1 cellular context compared by ENCODE assay signal in the genomic region with DNA sequence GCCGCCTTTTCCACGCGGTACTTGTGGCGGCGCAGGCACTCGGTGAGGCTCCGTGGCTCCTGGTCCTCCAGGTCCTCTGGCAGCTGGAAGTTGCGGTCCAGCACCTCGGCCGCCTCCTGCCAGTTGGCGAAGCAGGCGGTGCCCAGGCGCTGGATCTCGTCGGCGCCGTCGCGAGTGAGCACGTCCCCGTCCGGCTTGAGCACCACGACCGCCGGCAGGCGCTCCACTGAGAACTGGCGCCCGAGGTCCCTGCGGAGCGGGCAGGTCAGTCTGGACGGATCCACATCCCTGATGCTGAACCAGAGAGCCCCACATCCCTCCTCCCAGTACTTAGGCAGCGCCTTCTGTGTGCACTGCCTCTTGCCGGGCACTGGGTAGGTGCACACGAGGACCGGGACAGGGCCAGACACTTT.
TF ChIP-seq lines count a peak whose summit lies in the region.

No MANE protein-coding gene starts in this region.

TF ChIP-seq in WTC11, 78 proteins besides CTCF, POLR2A, EP300 and RAD21 (continued from another document):
- TF ChIP-seq, protein P1, sequence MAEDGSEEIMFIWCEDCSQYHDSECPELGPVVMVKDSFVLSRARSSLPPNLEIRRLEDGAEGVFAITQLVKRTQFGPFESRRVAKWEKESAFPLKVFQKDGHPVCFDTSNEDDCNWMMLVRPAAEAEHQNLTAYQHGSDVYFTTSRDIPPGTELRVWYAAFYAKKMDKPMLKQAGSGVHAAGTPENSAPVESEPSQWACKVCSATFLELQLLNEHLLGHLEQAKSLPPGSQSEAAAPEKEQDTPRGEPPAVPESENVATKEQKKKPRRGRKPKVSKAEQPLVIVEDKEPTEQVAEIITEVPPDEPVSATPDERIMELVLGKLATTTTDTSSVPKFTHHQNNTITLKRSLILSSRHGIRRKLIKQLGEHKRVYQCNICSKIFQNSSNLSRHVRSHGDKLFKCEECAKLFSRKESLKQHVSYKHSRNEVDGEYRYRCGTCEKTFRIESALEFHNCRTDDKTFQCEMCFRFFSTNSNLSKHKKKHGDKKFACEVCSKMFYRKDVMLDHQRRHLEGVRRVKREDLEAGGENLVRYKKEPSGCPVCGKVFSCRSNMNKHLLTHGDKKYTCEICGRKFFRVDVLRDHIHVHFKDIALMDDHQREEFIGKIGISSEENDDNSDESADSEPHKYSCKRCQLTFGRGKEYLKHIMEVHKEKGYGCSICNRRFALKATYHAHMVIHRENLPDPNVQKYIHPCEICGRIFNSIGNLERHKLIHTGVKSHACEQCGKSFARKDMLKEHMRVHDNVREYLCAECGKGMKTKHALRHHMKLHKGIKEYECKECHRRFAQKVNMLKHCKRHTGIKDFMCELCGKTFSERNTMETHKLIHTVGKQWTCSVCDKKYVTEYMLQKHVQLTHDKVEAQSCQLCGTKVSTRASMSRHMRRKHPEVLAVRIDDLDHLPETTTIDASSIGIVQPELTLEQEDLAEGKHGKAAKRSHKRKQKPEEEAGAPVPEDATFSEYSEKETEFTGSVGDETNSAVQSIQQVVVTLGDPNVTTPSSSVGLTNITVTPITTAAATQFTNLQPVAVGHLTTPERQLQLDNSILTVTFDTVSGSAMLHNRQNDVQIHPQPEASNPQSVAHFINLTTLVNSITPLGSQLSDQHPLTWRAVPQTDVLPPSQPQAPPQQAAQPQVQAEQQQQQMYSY (CRISPR knock-in tag; IDR thresholded peaks at IDR 0.05) = no peak
- TF ChIP-seq FOXP4 (CRISPR knock-in tag; IDR thresholded peaks at IDR 0.05) (no peak), CREM (CRISPR knock-in tag; IDR thresholded peaks at IDR 0.05) (no peak), ZNF423 (CRISPR knock-in tag; IDR thresholded peaks at IDR 0.05) (no peak), AR (CRISPR knock-in tag; IDR thresholded peaks at IDR 0.05) (no peak), CREB1 (CRISPR knock-in tag; IDR thresholded peaks at IDR 0.05) (no peak), ETV6 (CRISPR knock-in tag; IDR thresholded peaks at IDR 0.05) (no peak), TEAD1 (CRISPR knock-in tag; IDR thresholded peaks at IDR 0.05) (no peak), RORB (CRISPR knock-in tag; IDR thresholded peaks at IDR 0.05) (no peak), TP53 (CRISPR knock-in tag; IDR thresholded peaks at IDR 0.05) (no peak)
- TF ChIP-seq, protein P2, sequence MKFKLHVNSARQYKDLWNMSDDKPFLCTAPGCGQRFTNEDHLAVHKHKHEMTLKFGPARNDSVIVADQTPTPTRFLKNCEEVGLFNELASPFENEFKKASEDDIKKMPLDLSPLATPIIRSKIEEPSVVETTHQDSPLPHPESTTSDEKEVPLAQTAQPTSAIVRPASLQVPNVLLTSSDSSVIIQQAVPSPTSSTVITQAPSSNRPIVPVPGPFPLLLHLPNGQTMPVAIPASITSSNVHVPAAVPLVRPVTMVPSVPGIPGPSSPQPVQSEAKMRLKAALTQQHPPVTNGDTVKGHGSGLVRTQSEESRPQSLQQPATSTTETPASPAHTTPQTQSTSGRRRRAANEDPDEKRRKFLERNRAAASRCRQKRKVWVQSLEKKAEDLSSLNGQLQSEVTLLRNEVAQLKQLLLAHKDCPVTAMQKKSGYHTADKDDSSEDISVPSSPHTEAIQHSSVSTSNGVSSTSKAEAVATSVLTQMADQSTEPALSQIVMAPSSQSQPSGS (CRISPR knock-in tag; IDR thresholded peaks at IDR 0.05; ENCODE audit: borderline replicate concordance, low read depth) = no peak
- TF ChIP-seq, protein P3, sequence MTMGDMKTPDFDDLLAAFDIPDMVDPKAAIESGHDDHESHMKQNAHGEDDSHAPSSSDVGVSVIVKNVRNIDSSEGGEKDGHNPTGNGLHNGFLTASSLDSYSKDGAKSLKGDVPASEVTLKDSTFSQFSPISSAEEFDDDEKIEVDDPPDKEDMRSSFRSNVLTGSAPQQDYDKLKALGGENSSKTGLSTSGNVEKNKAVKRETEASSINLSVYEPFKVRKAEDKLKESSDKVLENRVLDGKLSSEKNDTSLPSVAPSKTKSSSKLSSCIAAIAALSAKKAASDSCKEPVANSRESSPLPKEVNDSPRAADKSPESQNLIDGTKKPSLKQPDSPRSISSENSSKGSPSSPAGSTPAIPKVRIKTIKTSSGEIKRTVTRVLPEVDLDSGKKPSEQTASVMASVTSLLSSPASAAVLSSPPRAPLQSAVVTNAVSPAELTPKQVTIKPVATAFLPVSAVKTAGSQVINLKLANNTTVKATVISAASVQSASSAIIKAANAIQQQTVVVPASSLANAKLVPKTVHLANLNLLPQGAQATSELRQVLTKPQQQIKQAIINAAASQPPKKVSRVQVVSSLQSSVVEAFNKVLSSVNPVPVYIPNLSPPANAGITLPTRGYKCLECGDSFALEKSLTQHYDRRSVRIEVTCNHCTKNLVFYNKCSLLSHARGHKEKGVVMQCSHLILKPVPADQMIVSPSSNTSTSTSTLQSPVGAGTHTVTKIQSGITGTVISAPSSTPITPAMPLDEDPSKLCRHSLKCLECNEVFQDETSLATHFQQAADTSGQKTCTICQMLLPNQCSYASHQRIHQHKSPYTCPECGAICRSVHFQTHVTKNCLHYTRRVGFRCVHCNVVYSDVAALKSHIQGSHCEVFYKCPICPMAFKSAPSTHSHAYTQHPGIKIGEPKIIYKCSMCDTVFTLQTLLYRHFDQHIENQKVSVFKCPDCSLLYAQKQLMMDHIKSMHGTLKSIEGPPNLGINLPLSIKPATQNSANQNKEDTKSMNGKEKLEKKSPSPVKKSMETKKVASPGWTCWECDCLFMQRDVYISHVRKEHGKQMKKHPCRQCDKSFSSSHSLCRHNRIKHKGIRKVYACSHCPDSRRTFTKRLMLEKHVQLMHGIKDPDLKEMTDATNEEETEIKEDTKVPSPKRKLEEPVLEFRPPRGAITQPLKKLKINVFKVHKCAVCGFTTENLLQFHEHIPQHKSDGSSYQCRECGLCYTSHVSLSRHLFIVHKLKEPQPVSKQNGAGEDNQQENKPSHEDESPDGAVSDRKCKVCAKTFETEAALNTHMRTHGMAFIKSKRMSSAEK (CRISPR knock-in tag; IDR thresholded peaks at IDR 0.05; ENCODE audit: borderline replicate concordance) = no peak
TF ChIP-seq in WTC11: peak in this region for 0.
